ENCODE assay signal across 18 cellular contexts in genomic region chr15:77547801-77548607, GRCh38.
DNase-seq lines count a peak whose midpoint lies in the region; FAIRE-seq and TF ChIP-seq lines count a peak whose summit lies in the region.
"Had no signal": no experiment of that assay in that cellular context is flagged by ENCODE, and none has a peak within 500 bp of the region (broad histone marks: within the 10 kb centered on the region; RNA-seq: fewer than 3 reads in every experiment).

No MANE protein-coding gene starts in this region.

- no peaks in the 10 kb centered on the region for H3K79me2 ChIP-seq in H1 (ENCODE audit: control insufficient read depth in 1 of 2, insufficient read depth in 2 of 2, low read length in 2 of 2)

- H3K18ac ChIP-seq in H1 (ENCODE audit: extremely low read depth, low read length), result no peak overlapping the region

- H2BK120ac ChIP-seq in H1 (replicated peaks; ENCODE audit: low read depth, low read length), result no peak overlapping the region

- no peaks in the 10 kb centered on the region for H3K9me3 Mint-ChIP-seq in activated CD4-positive, alpha-beta memory T cell treated with anti-CD3 and anti-CD28 coated beads, Interleukin-2, amount 10 ng/mL, durations not matched to agents 7 days and 5 days

- H3K4me1 ChIP-seq in H1 (replicated peaks in 1 of 4; ENCODE audit: control insufficient read depth in 3 of 4, insufficient read depth in 4 of 4, low read length in 3 of 4), result peaks cover 0 to 10% (median 8%) of the 10 kb centered on the region in 4 experiments; a peak in 6 of 7 replicates

- H3K27ac ChIP-seq in H1 (ENCODE audit: low read depth, low read length), result no peak overlapping the region
- H3K27ac ChIP-seq: PC-9 had no signal

- POLR2A ChIA-PET in H1 (lab: Charles Lee; ENCODE audit: partially characterized antibody), result interaction anchor here (1.4 kb wide), 1 partner anchor 10 kb away, joined by 3 read pairs; no protein-coding TSS in a partner anchor
- POLR2A ChIA-PET in activated CD4-positive, alpha-beta memory T cell treated with anti-CD3 and anti-CD28 coated beads, Interleukin-2, amount 10 ng/mL, durations not matched to agents 7 days and 5 days (lab: Charles Lee), result no interaction called here

- peak overlapping the region; percentile 68; the same call in 1 of the 2 replicates for H2AK5ac ChIP-seq in H1 (ENCODE audit: low read depth, low read length)

- H4K91ac ChIP-seq in H1 (replicated peaks; ENCODE audit: insufficient read length, low read length), result peak overlapping the region; percentile 68

- no peak overlapping the region for H3K56ac ChIP-seq in H1 (replicated peaks; ENCODE audit: insufficient read length, low read depth, low read length)

- peak overlapping the region; percentile 52; the same call in 1 of the 2 replicates for H2BK12ac ChIP-seq in H1 (ENCODE audit: low read depth, low read length)

- H3K23ac ChIP-seq in H1 (ENCODE audit: insufficient read length), result no peak overlapping the region

- no peak overlapping the region for H4K5ac ChIP-seq in H1 (ENCODE audit: insufficient read length, low read depth, low read length)

- H2BK15ac ChIP-seq in H1 (ENCODE audit: low read length), result peak overlapping the region; percentile 4; the same call in 1 of the 2 replicates

- TF ChIP-seq CTCF in NB4 (IDR thresholded peaks at IDR 0.05; ENCODE audit: low read depth, low read length), result no peak
- no peak for TF ChIP-seq CTCF in H1 (IDR thresholded peaks at IDR 0.05; ENCODE audit: control extremely low read depth in 1 of 3, insufficient read depth in 1 of 3, low read depth in 1 of 3, low read length in 3 of 3)

- TF ChIP-seq POLR2A in NB4 (IDR thresholded peaks at IDR 0.05; ENCODE audit: extremely low read depth, insufficient read length) (no peak), H1 (IDR thresholded peaks at IDR 0.05; ENCODE audit: control extremely low read depth in 1 of 2, low read depth in 2 of 2, low read length in 2 of 2) (no peak)

- H3K27ac Mint-ChIP-seq in activated CD4-positive, alpha-beta memory T cell treated with anti-CD3 and anti-CD28 coated beads, Interleukin-2, amount 10 ng/mL, durations not matched to agents 7 days and 5 days, result no peak overlapping the region

- FAIRE-seq in H1 (lab: Jason Lieb, UNC), result no peak
- FAIRE-seq: GM12891, GM19239 had no signal

- 0 out of 2 replicates have a peak overlapping the region, but pooled peaks have one; percentile 24 for H2BK20ac ChIP-seq in H1 (ENCODE audit: low read length)

- H2AFZ ChIP-seq in H1 (ENCODE audit: low read length), result no peak overlapping the region
- H2AFZ ChIP-seq: PC-9 had no signal

- DNase-seq in ELF-1 (ENCODE audit: low read depth, low spot score) (peak; percentile 6), NB4 (ENCODE audit: low read depth) (peak; percentile 38), H1 (ENCODE audit: low read depth in 1 of 2, low spot score in 2 of 2) (no peak), posterior vena cava (ENCODE audit: low spot score) (peak; percentile 58), NCI-H446 (lab: John Stamatoyannopoulos, UW) (no peak), DMS79 treated with DMSO at 0.1 percent for 48 hours (lab: John Stamatoyannopoulos, UW) (no peak), germinal center (ENCODE audit: low spot score) (no peak)
- no peak for DNase-seq in activated CD4-positive, alpha-beta memory T cell treated with anti-CD3 and anti-CD28 coated beads, Interleukin-2, amount 10 ng/mL, durations not matched to agents 7 days and 5 days
- DNase-seq: C1 segment of cervical spinal cord, Caco-2, GOT3, Karpas-422, NCI-H1436, NCI-H2029 treated with DMSO at 0.1 percent for 48 hours, NCI-H526 treated with DMSO at 0.1 percent for 48 hours, PC-9 had no signal

- H3K4me3 Mint-ChIP-seq in activated CD4-positive, alpha-beta memory T cell treated with anti-CD3 and anti-CD28 coated beads, Interleukin-2, amount 10 ng/mL, durations not matched to agents 7 days and 5 days, result no peak overlapping the region

- 89% methylated on average over 14 of the region's 19 CpGs; no CpG with 5 or more reads in 1 of the 2 experiments for WGBS in H1 (ENCODE audit: extremely low coverage in 1 of 2, insufficient coverage in 1 of 2, insufficient read length in 1 of 2, insufficient replicate concordance in 2 of 2, low coverage in 1 of 2, low lambda C conversion rate in 2 of 2, missing lambda C conversion rate in 1 of 2), 2 experiments

- no peaks in the 10 kb centered on the region for H4K20me1 ChIP-seq in H1 (replicated peaks in 1 of 2; ENCODE audit: control insufficient read depth in 1 of 2, insufficient read depth in 2 of 2, low read length in 2 of 2)

- no peaks in the 10 kb centered on the region for H3K9me3 ChIP-seq in H1 (ENCODE audit: insufficient read depth in 2 of 2, low read depth in 1 of 2, low read length in 1 of 2)
- H3K9me3 ChIP-seq: Caco-2 had no signal

- no peak overlapping the region for H3K4me2 ChIP-seq in H1 (ENCODE audit: insufficient read depth in 1 of 2, low read depth in 2 of 2, low read length in 2 of 2)
- H3K4me2 ChIP-seq: PC-9 had no signal

- H3K79me1 ChIP-seq in H1 (ENCODE audit: low read depth, low read length), result no peaks in the 10 kb centered on the region

- H3K4me3 ChIP-seq in NB4 (ENCODE audit: low read depth, low read length) (no peak overlapping the region), H1 (ENCODE audit: extremely low read depth in 1 of 4, insufficient read depth in 2 of 4, low read depth in 3 of 4, low read length in 4 of 4) (no peak overlapping the region)
- H3K4me3 ChIP-seq: PC-9 had no signal

- TF ChIP-seq RAD21 in H1 (IDR thresholded peaks at IDR 0.05 in 1 of 2, conservative IDR thresholded peaks at IDR 0.05 in 1 of 2; ENCODE audit: low read depth in 2 of 2, low read length in 2 of 2), result no peak

- peaks cover 4% of the 10 kb centered on the region for H3K4me1 Mint-ChIP-seq in activated CD4-positive, alpha-beta memory T cell treated with anti-CD3 and anti-CD28 coated beads, Interleukin-2, amount 10 ng/mL, durations not matched to agents 7 days and 5 days

- H3K23me2 ChIP-seq in H1 (ENCODE audit: low read depth, low read length), result no peaks in the 10 kb centered on the region

- no peaks in the 10 kb centered on the region for H3K27me3 ChIP-seq in H1 (replicated peaks in 1 of 4; ENCODE audit: control insufficient read depth in 3 of 4, extremely low read depth in 1 of 4, insufficient read depth in 3 of 4, low read length in 3 of 4)

- no peak overlapping the region for H3K4ac ChIP-seq in H1 (replicated peaks; ENCODE audit: insufficient read length, low read depth, low read length)

- intact Hi-C loops in posterior vena cava (cut with DNase I), result loop anchor here in 1 of 2 donors (5.0 to 10.0 kb wide), 3 partner anchors 363 to 523 kb away; no protein-coding TSS in a partner anchor

- H3K27me3 Mint-ChIP-seq in activated CD4-positive, alpha-beta memory T cell treated with anti-CD3 and anti-CD28 coated beads, Interleukin-2, amount 10 ng/mL, durations not matched to agents 7 days and 5 days, result no peaks in the 10 kb centered on the region

- TF ChIP-seq EP300 in H1 (IDR thresholded peaks at IDR 0.05; ENCODE audit: borderline replicate concordance in 1 of 2, low read depth in 2 of 2, low read length in 2 of 2), result no peak

- CTCF ChIA-PET in H1 (lab: Charles Lee; ENCODE audit: partially characterized antibody), result interaction anchor here (1.1 to 4.8 kb wide), 9 partner anchors 19 to 440 kb away, joined by 3 to 28 read pairs (median 6); no protein-coding TSS in a partner anchor
- CTCF ChIA-PET in activated CD4-positive, alpha-beta memory T cell treated with anti-CD3 and anti-CD28 coated beads, Interleukin-2, amount 10 ng/mL, durations not matched to agents 7 days and 5 days (lab: Charles Lee), result no interaction called here

- H3K36me3 Mint-ChIP-seq in activated CD4-positive, alpha-beta memory T cell treated with anti-CD3 and anti-CD28 coated beads, Interleukin-2, amount 10 ng/mL, durations not matched to agents 7 days and 5 days (ENCODE audit: low read depth), result no peaks in the 10 kb centered on the region

- no peak overlapping the region for H3K14ac ChIP-seq in H1 (ENCODE audit: insufficient read length)

- no peak overlapping the region for H3K9ac ChIP-seq in H1 (replicated peaks in 1 of 4; ENCODE audit: extremely low read depth in 1 of 4, low read depth in 3 of 4, low read length in 3 of 4)

- H4K8ac ChIP-seq in H1 (ENCODE audit: extremely low read depth, insufficient read depth, low read length), result peak overlapping the region; percentile 82; the same call in 1 of the 2 replicates

- H2BK5ac ChIP-seq in H1 (ENCODE audit: low read depth, low read length), result peak overlapping the region; percentile 37; the same call in 1 of the 2 replicates

- no peaks in the 10 kb centered on the region for H3K36me3 ChIP-seq in H1 (ENCODE audit: control insufficient read depth in 2 of 4, insufficient read depth in 4 of 4, low read length in 3 of 4)

TF ChIP-seq in H1, 55 proteins besides CTCF, POLR2A, EP300 and RAD21 (continues in another document):
- TF ChIP-seq CBX5 (IDR thresholded peaks at IDR 0.05; ENCODE audit: low read depth, low read length), result no peak
- TF ChIP-seq HDAC6 (IDR thresholded peaks at IDR 0.05; ENCODE audit: low read depth, low read length), result no peak
- TF ChIP-seq KDM5A (IDR thresholded peaks at IDR 0.05; ENCODE audit: low read length), result no peak
- TF ChIP-seq SP2 (IDR thresholded peaks at IDR 0.05; ENCODE audit: low read length), result no peak
- TF ChIP-seq ATF2 (IDR thresholded peaks at IDR 0.05; ENCODE audit: low read length), result no peak
- no peak for TF ChIP-seq BRCA1 (IDR thresholded peaks at IDR 0.05; ENCODE audit: low read depth, low read length)
- no peak for TF ChIP-seq JUND (IDR thresholded peaks at IDR 0.05; ENCODE audit: low read length)
- no peak for TF ChIP-seq CREB1 (IDR thresholded peaks at IDR 0.05)
- TF ChIP-seq EZH2 (IDR thresholded peaks at IDR 0.05; ENCODE audit: low read depth, low read length, severe bottlenecking), result no peak
- TF ChIP-seq NRF1 (IDR thresholded peaks at IDR 0.05; ENCODE audit: low read depth, low read length), result no peak
- no peak for TF ChIP-seq KDM4A (IDR thresholded peaks at IDR 0.05; ENCODE audit: low read depth, low read length, severe bottlenecking)
- no peak for TF ChIP-seq FOSL1 (IDR thresholded peaks at IDR 0.05; ENCODE audit: insufficient read depth, low read depth, low read length)
- TF ChIP-seq GTF2F1 (IDR thresholded peaks at IDR 0.05; ENCODE audit: borderline replicate concordance, low read depth, low read length), result no peak

Comparison
In these comparisons a context has a peak if more than half of its experiments do, and no peak if none do; other contexts are left out.
1. DNase-seq: peak in ELF-1 (single experiment), NB4 (single experiment) and posterior vena cava (single experiment); none in H1 (0 of 2), activated CD4-positive, alpha-beta memory T cell treated with anti-CD3 and anti-CD28 coated beads, Interleukin-2, amount 10 ng/mL, durations not matched to agents 7 days and 5 days (single experiment), NCI-H446 (0 of 2), DMS79 treated with DMSO at 0.1 percent for 48 hours (single experiment) and germinal center (single experiment).